28 cellular contexts compared by ENCODE assay signal in genomic region chr2:13005048-13005447, GRCh38.
"Had no signal": no experiment of that assay in that cellular context is flagged by ENCODE, and none has a peak within 500 bp of the region (broad histone marks: within the 10 kb centered on the region; RNA-seq: fewer than 3 reads in every experiment).

No MANE protein-coding gene starts in this region.

- H3K36me3 ChIP-seq: neural progenitor cell, ovary, spleen, suprapubic skin, tibial artery, transverse colon, upper lobe of right lung, uterus had no signal

- H3K27ac ChIP-seq: neural progenitor cell, parathyroid adenoma, psoas muscle, skin epidermis, suprapubic skin, tibial artery, upper lobe of right lung, uterus had no signal

- DNase-seq: naive thymus-derived CD8-positive, alpha-beta T cell; occipital lobe; ovary; psoas muscle; spleen; stimulated activated CD4-positive, alpha-beta T cell treated with anti-CD3 and anti-CD28 coated beads, Interleukin-12 subunit alpha, Interleukin-12 subunit beta, amount 100 ng/mL, for 4 hours; stimulated activated CD4-positive, alpha-beta T cell treated with anti-CD3 and anti-CD28 coated beads, Interleukin-1b, Interleukin-23, amount 100 ng/mL, for 48 hours; stimulated activated CD4-positive, alpha-beta T cell treated with anti-CD3 and anti-CD28 coated beads, Interleukin-4, amount 100 ng/mL, for 1 hour; stimulated activated CD4-positive, alpha-beta T cell treated with anti-CD3 and anti-CD28 coated beads, Interleukin-4, amount 100 ng/mL, for 4 hours; stimulated activated CD8-positive, alpha-beta memory T cell treated with anti-CD3 and anti-CD28 coated beads, Interleukin-4, amount 100 ng/mL, for 48 hours; stimulated activated naive CD4-positive, alpha-beta T cell; stimulated activated naive CD8-positive, alpha-beta T cell treated with anti-CD3 and anti-CD28 coated beads, Interleukin-15, amount 100 ng/mL, for 72 hours; stimulated activated naive CD8-positive, alpha-beta T cell treated with anti-CD3 and anti-CD28 coated beads, Interleukin-15, Interleukin-2, amounts not matched to agents 100 U/mL and 50 U/mL, for 24 hours; substantia nigra; testis; tibial artery; transverse colon; upper lobe of right lung; uterus had no signal

- ATAC-seq: naive thymus-derived CD8-positive, alpha-beta T cell; natural killer cell treated with Interleukin-12 subunit alpha and Interleukin-12 subunit beta and Interleukin-15 and Interleukin-18, amount 100 ng/mL, for 72 hours; psoas muscle; stimulated activated memory B cell treated with anti-CD40 and anti-IgM and Interleukin-4, amounts not matched to agents 10 μg/mL and 1 μg/mL and 100 μg/mL, for 72 hours; stimulated activated naive CD8-positive, alpha-beta T cell treated with anti-CD3 and anti-CD28 coated beads, Interleukin-15, amount 100 ng/mL, for 72 hours; stimulated activated naive CD8-positive, alpha-beta T cell treated with anti-CD3 and anti-CD28 coated beads, Interleukin-15, Interleukin-2, amounts not matched to agents 100 U/mL and 50 U/mL, for 24 hours; upper lobe of right lung had no signal

- H3K9me3 Mint-ChIP-seq: naive thymus-derived CD8-positive, alpha-beta T cell; natural killer cell treated with Interleukin-12 subunit alpha and Interleukin-12 subunit beta and Interleukin-15 and Interleukin-18, amount 100 ng/mL, for 72 hours; neural progenitor cell; stimulated activated memory B cell treated with anti-CD40 and anti-IgM and Interleukin-4, amounts not matched to agents 10 μg/mL and 1 μg/mL and 100 μg/mL, for 72 hours; stimulated activated naive CD8-positive, alpha-beta T cell treated with anti-CD3 and anti-CD28 coated beads, Interleukin-15, amount 100 ng/mL, for 72 hours; type B pancreatic cell had no signal

- H3K4me2 ChIP-seq: neural progenitor cell had no signal

- H3K4me1 ChIP-seq: psoas muscle, uterus had no signal

- H3K9ac ChIP-seq: neural progenitor cell, parathyroid adenoma had no signal

- H3K79me2 ChIP-seq: parathyroid adenoma had no signal

- H3K36me3 Mint-ChIP-seq: naive thymus-derived CD8-positive, alpha-beta T cell; natural killer cell treated with Interleukin-12 subunit alpha and Interleukin-12 subunit beta and Interleukin-15 and Interleukin-18, amount 100 ng/mL, for 72 hours; neural progenitor cell; stimulated activated memory B cell treated with anti-CD40 and anti-IgM and Interleukin-4, amounts not matched to agents 10 μg/mL and 1 μg/mL and 100 μg/mL, for 72 hours; type B pancreatic cell had no signal

- H2AFZ ChIP-seq: neural progenitor cell had no signal

- H3K4me3 ChIP-seq: neural progenitor cell, ovary, psoas muscle, skin epidermis, smooth muscle cell, suprapubic skin, tibial artery, transverse colon, upper lobe of right lung, uterus had no signal

- H3K9me3 ChIP-seq: ovary, psoas muscle, spleen, suprapubic skin, testis, tibial artery, transverse colon, upper lobe of right lung, uterus had no signal

- H3K27me3 ChIP-seq: neural progenitor cell, ovary, suprapubic skin, testis, transverse colon, upper lobe of right lung, uterus had no signal

- H3K27ac Mint-ChIP-seq: naive thymus-derived CD8-positive, alpha-beta T cell; natural killer cell treated with Interleukin-12 subunit alpha and Interleukin-12 subunit beta and Interleukin-15 and Interleukin-18, amount 100 ng/mL, for 72 hours; neural progenitor cell; progenitor cell of endocrine pancreas; stimulated activated memory B cell treated with anti-CD40 and anti-IgM and Interleukin-4, amounts not matched to agents 10 μg/mL and 1 μg/mL and 100 μg/mL, for 72 hours; stimulated activated naive CD8-positive, alpha-beta T cell treated with anti-CD3 and anti-CD28 coated beads, Interleukin-15, amount 100 ng/mL, for 72 hours; type B pancreatic cell had no signal
